Comparison of ENCODE assay signal across 14 cellular contexts in genomic region chr21:27196651-27197050, GRCh38.
A peak's percentile ranks its signal among the peaks of the same experiment; 100 is the strongest.
DNase-seq lines count a peak whose midpoint lies in the region; ATAC-seq, FAIRE-seq and TF ChIP-seq lines count a peak whose summit lies in the region.
"Had no signal": no experiment of that assay in that cellular context is flagged by ENCODE, and none has a peak within 500 bp of the region (broad histone marks: within the 10 kb centered on the region; RNA-seq: fewer than 3 reads in every experiment).

No MANE protein-coding gene starts in this region.

- H2BK15ac ChIP-seq in IMR-90 (ENCODE audit: low read depth, low read length): no peak overlapping the region

- no peaks in the 10 kb centered on the region for H3K9me3 ChIP-seq in IMR-90 (ENCODE audit: control insufficient read depth, insufficient read depth, low read length)
- no peaks in the 10 kb centered on the region for H3K9me3 ChIP-seq in BE2C
- H3K9me3 ChIP-seq: BLaER1 had no signal

- H4K20me1 ChIP-seq in IMR-90 (ENCODE audit: insufficient read depth, low read length): no peaks in the 10 kb centered on the region
- H4K20me1 ChIP-seq: BLaER1 had no signal

- H3K9me3 Mint-ChIP-seq in natural killer cell: peaks cover 4 to 7% of the 10 kb centered on the region in 2 donors
- H3K9me3 Mint-ChIP-seq in activated CD4-positive, alpha-beta memory T cell treated with anti-CD3 and anti-CD28 coated beads for 36 hours: peaks cover 18% of the 10 kb centered on the region

- no peak overlapping the region for H3K18ac ChIP-seq in IMR-90 (ENCODE audit: low read depth, low read length)

- H3K27me3 ChIP-seq in IMR-90 (ENCODE audit: control insufficient read depth, insufficient read depth, low read length) (no peaks in the 10 kb centered on the region), BE2C (no peaks in the 10 kb centered on the region)
- H3K27me3 ChIP-seq: BLaER1 had no signal

- H3K56ac ChIP-seq in IMR-90 (ENCODE audit: extremely low read depth, insufficient read depth, low read length): no peak overlapping the region

- CTCF ChIA-PET in IMR-90 (lab: Yijun Ruan, JAX): no interaction called here
- CTCF ChIA-PET in activated CD4-positive, alpha-beta memory T cell treated with anti-CD3 and anti-CD28 coated beads for 36 hours (lab: Charles Lee): no interaction called here

- in situ Hi-C loops in IMR-90 (cut with MboI; ENCODE audit: low sequenced_read_pairs): no loop called here

- no peak overlapping the region for H4K8ac ChIP-seq in IMR-90 (ENCODE audit: low read depth in 2 of 2, low read length in 2 of 2)

- dilution Hi-C loops in IMR-90 (cut with HindIII; ENCODE audit: low sequenced_read_pairs, unreplicated experiment): no loop called here

- H3K79me1 ChIP-seq in IMR-90 (ENCODE audit: low read depth in 1 of 2, low read length in 2 of 2): no peaks in the 10 kb centered on the region

- TF ChIP-seq CTCF in IMR-90 (conservative IDR thresholded peaks at IDR 0.05; ENCODE audit: low read depth, low read length) (no peak), natural killer cell (IDR thresholded peaks at IDR 0.05) (no peak), BE2C (IDR thresholded peaks at IDR 0.05; ENCODE audit: low read depth, low read length) (no peak)

- H3K27ac ChIP-seq in IMR-90 (ENCODE audit: insufficient read depth, low read length): no peak overlapping the region
- H3K27ac ChIP-seq: BLaER1, HL-60 had no signal

- H3K4me1 Mint-ChIP-seq in natural killer cell: no peaks in the 10 kb centered on the region
- H3K4me1 Mint-ChIP-seq in activated CD4-positive, alpha-beta memory T cell treated with anti-CD3 and anti-CD28 coated beads for 36 hours (ENCODE audit: low read depth): no peaks in the 10 kb centered on the region

- ATAC-seq in IMR-90 (ENCODE audit: low read depth) (no peak), natural killer cell (no peak)
- ATAC-seq: HCT116, K562 had no signal

- no TSS peak for BruUV-seq in IMR-90 (replicated peaks; lab: Mats Ljungman, UMichigan)

- H3K4me1 ChIP-seq in IMR-90 (ENCODE audit: control insufficient read depth, insufficient read depth, low read length) (peaks cover 7% of the 10 kb centered on the region), BE2C (no peaks in the 10 kb centered on the region)
- H3K4me1 ChIP-seq: BLaER1 had no signal

- TF ChIP-seq POLR2A in IMR-90 (IDR thresholded peaks at IDR 0.05; ENCODE audit: low read depth, low read length): no peak

- no peak overlapping the region for H3K4me3 ChIP-seq in IMR-90 (ENCODE audit: insufficient read depth, low read depth, low read length)
- no peak overlapping the region for H3K4me3 ChIP-seq in BE2C (ENCODE audit: low read depth, low read length)
- H3K4me3 ChIP-seq: BLaER1, K562 had no signal

- no peak overlapping the region for H3K4me2 ChIP-seq in IMR-90 (ENCODE audit: low read depth, low read length)
- H3K4me2 ChIP-seq: BLaER1 had no signal

- no peak overlapping the region for H3K23ac ChIP-seq in IMR-90 (ENCODE audit: low read depth, low read length)

- H3K4me3 Mint-ChIP-seq in natural killer cell: no peak overlapping the region
- no peak overlapping the region for H3K4me3 Mint-ChIP-seq in activated CD4-positive, alpha-beta memory T cell treated with anti-CD3 and anti-CD28 coated beads for 36 hours

- H3K36me3 ChIP-seq in IMR-90 (ENCODE audit: control insufficient read depth, insufficient read depth, low read length) (no peaks in the 10 kb centered on the region), BE2C (no peaks in the 10 kb centered on the region)
- H3K36me3 ChIP-seq: BLaER1 had no signal

- peak; percentile 5 for FAIRE-seq in urothelium cell line (lab: Jason Lieb, UNC)
- FAIRE-seq: K562 had no signal

- H3K9ac ChIP-seq in IMR-90 (ENCODE audit: low read depth, low read length): no peak overlapping the region
- H3K9ac ChIP-seq: BLaER1 had no signal

- TF ChIP-seq RAD21 in IMR-90 (IDR thresholded peaks at IDR 0.05; ENCODE audit: low read length): no peak

- WGBS in IMR-90 (ENCODE audit: extremely low coverage in 2 of 2, insufficient read length in 1 of 2), 2 experiments: no CpG with 5 or more reads among the region's 3 CpGs

- H3K36me3 Mint-ChIP-seq in natural killer cell: no peaks in the 10 kb centered on the region
- no peaks in the 10 kb centered on the region for H3K36me3 Mint-ChIP-seq in activated CD4-positive, alpha-beta memory T cell treated with anti-CD3 and anti-CD28 coated beads for 36 hours

- no peak overlapping the region for H2BK20ac ChIP-seq in IMR-90 (ENCODE audit: low read depth, low read length)

- DNase-seq in EL (peak; percentile 36), IMR-90 (peak; percentile 16), SK-N-DZ (ENCODE audit: low spot score) (peak; percentile 20), urothelium cell line (ENCODE audit: low spot score) (no peak), natural killer cell (no peak), BE2C (no peak)
- no peak for DNase-seq in activated CD4-positive, alpha-beta memory T cell treated with anti-CD3 and anti-CD28 coated beads for 36 hours
- DNase-seq: Calu3, DMS 273 treated with DMSO at 0.1 percent for 48 hours, GF-D8 had no signal

- no peak overlapping the region for H4K5ac ChIP-seq in IMR-90 (ENCODE audit: low read depth, low read length)

- H2AFZ ChIP-seq in IMR-90 (replicated peaks; ENCODE audit: low read length, poor library complexity): no peak overlapping the region

- no peak overlapping the region for H2BK5ac ChIP-seq in IMR-90 (ENCODE audit: low read depth, low read length, poor library complexity, severe bottlenecking)

- H3K4ac ChIP-seq in IMR-90 (ENCODE audit: low read depth, low read length): no peak overlapping the region

- POLR2A ChIA-PET in IMR-90 (lab: Charles Lee; ENCODE audit: unreplicated experiment): no interaction called here
- POLR2A ChIA-PET in activated CD4-positive, alpha-beta memory T cell treated with anti-CD3 and anti-CD28 coated beads for 36 hours (lab: Charles Lee): no interaction called here

- no peak overlapping the region for H3K27ac Mint-ChIP-seq in natural killer cell
- no peak overlapping the region for H3K27ac Mint-ChIP-seq in activated CD4-positive, alpha-beta memory T cell treated with anti-CD3 and anti-CD28 coated beads for 36 hours

- no peaks in the 10 kb centered on the region for H3K9me1 ChIP-seq in IMR-90 (ENCODE audit: insufficient read depth, low read length)

- H2BK120ac ChIP-seq in IMR-90 (ENCODE audit: low read depth, low read length): no peak overlapping the region

- no peaks in the 10 kb centered on the region for H3K27me3 Mint-ChIP-seq in natural killer cell (ENCODE audit: low read depth in 2 of 2)
- H3K27me3 Mint-ChIP-seq in activated CD4-positive, alpha-beta memory T cell treated with anti-CD3 and anti-CD28 coated beads for 36 hours: no peaks in the 10 kb centered on the region

- no peak overlapping the region for H2AK5ac ChIP-seq in IMR-90 (ENCODE audit: low read depth, low read length)

- H2AK9ac ChIP-seq in IMR-90 (replicated peaks; ENCODE audit: low read depth, low read length, poor library complexity): no peak overlapping the region

- H4K91ac ChIP-seq in IMR-90 (ENCODE audit: insufficient read depth, low read depth, low read length): no peak overlapping the region

- H3K14ac ChIP-seq in IMR-90 (replicated peaks; ENCODE audit: low read depth, low read length): no peak overlapping the region

- intact Hi-C loops in IMR-90 (cut with micrococcal nuclease): no loop called here
- intact Hi-C loops in natural killer cell (cut with micrococcal nuclease): no loop called here
- intact Hi-C loops in activated CD4-positive, alpha-beta memory T cell treated with anti-CD3 and anti-CD28 coated beads for 36 hours (cut with micrococcal nuclease): no loop called here

TF ChIP-seq in IMR-90, 13 proteins besides CTCF, POLR2A, EP300 and RAD21:
- no peak for TF ChIP-seq MAFK (IDR thresholded peaks at IDR 0.05; ENCODE audit: low read depth, low read length)
TF ChIP-seq in IMR-90: peak in this region for 0.

Comparison
In these comparisons a context has a peak if more than half of its experiments do, and no peak if none do; other contexts are left out.
1. DNase-seq: peak in EL (single experiment), IMR-90 (single experiment) and SK-N-DZ (single experiment); none in urothelium cell line (single experiment), natural killer cell (single experiment), BE2C (single experiment) and activated CD4-positive, alpha-beta memory T cell treated with anti-CD3 and anti-CD28 coated beads for 36 hours (single experiment).